Comparison of ENCODE assay signal across 11 cellular contexts in genomic region chr7:42128703-42129102, GRCh38.
DNase-seq lines count a peak whose midpoint lies in the region; ATAC-seq and TF ChIP-seq lines count a peak whose summit lies in the region.
"Had no signal": no experiment of that assay in that cellular context is flagged by ENCODE, and none has a peak within 500 bp of the region (broad histone marks: within the 10 kb centered on the region; RNA-seq: fewer than 3 reads in every experiment).

No MANE protein-coding gene starts in this region.

- no peak overlapping the region for H3K14ac ChIP-seq in mesenchymal stem cell (ENCODE audit: low read length in 2 of 2)

- CTCF ChIA-PET in MCF 10A (lab: Yijun Ruan, JAX): interaction anchor here (0.7 to 2.5 kb wide), 4 partner anchors 8 to 562 kb away, joined by 3 to 9 read pairs (median 6); no protein-coding TSS in a partner anchor

- no peak overlapping the region for H3K4ac ChIP-seq in mesenchymal stem cell (ENCODE audit: low read depth in 1 of 2, low read length in 2 of 2)

- intact Hi-C loops in MCF 10A (cut with micrococcal nuclease) (loop anchor here (2.0 to 5.0 kb wide), 2 partner anchors 108 to 564 kb away; partner anchors contain the start of gene GLI3), breast epithelium (cut with DNase I; ENCODE audit: low total_unique reads) (no loop called here)

- no TSS peak for BruUV-seq in MCF 10A (replicated peaks; lab: Mats Ljungman, UMichigan)

- no peak overlapping the region for H2BK12ac ChIP-seq in mesenchymal stem cell (ENCODE audit: low read length in 2 of 2)

- no peak for TF ChIP-seq POLR2A in breast epithelium (IDR thresholded peaks at IDR 0.05)

- no peak overlapping the region for H2AK5ac ChIP-seq in mesenchymal stem cell (ENCODE audit: low read length, severe bottlenecking)

- H3K36me3 Mint-ChIP-seq in MCF 10A (ENCODE audit: insufficient read depth, unreplicated experiment): no peaks in the 10 kb centered on the region

- H3K27ac Mint-ChIP-seq in MCF 10A (ENCODE audit: low read depth, unreplicated experiment): no peak overlapping the region

- H3K9ac ChIP-seq in mesenchymal stem cell (ENCODE audit: low read length): no peak overlapping the region

- no peaks in the 10 kb centered on the region for H3K27me3 Mint-ChIP-seq in MCF 10A (ENCODE audit: insufficient read depth, unreplicated experiment)

- no peak overlapping the region for H4K91ac ChIP-seq in mesenchymal stem cell (ENCODE audit: low read length)

- peaks cover 8% of the 10 kb centered on the region for H3K4me1 Mint-ChIP-seq in MCF 10A (ENCODE audit: insufficient read depth, unreplicated experiment)

- POLR2A ChIA-PET in MCF 10A (lab: Yijun Ruan, JAX): interaction anchor here (0.7 kb wide), 2 partner anchors 20 to 92 kb away, joined by 4 to 5 read pairs; no protein-coding TSS in a partner anchor

- no peak overlapping the region for H3K23ac ChIP-seq in mesenchymal stem cell (ENCODE audit: low read length in 2 of 2)

- no peak for ATAC-seq in GM21717 (IDR thresholded peaks at IDR 0.05; ENCODE audit: unreplicated experiment)
- no peak for ATAC-seq in HG03139 (IDR thresholded peaks at IDR 0.05; ENCODE audit: unreplicated experiment)
- ATAC-seq: SK-N-SH treated with all-trans-retinoic acid at 6 μM for 48 hours had no signal

- no peak overlapping the region for H3K4me3 ChIP-seq in breast epithelium
- no peak overlapping the region for H3K4me3 ChIP-seq in epithelial cell of proximal tubule (ENCODE audit: low read depth, low read length)
- no peak overlapping the region for H3K4me3 ChIP-seq in mesenchymal stem cell (ENCODE audit: insufficient read depth in 1 of 2, low read depth in 1 of 2, low read length in 2 of 2)

- no peaks in the 10 kb centered on the region for H3K4me1 ChIP-seq in breast epithelium
- H3K4me1 ChIP-seq in mesenchymal stem cell (ENCODE audit: control insufficient read depth, insufficient read depth, low read depth, low read length): no peaks in the 10 kb centered on the region

- 93% methylated on average over 2 of the region's 2 CpGs for WGBS in mesenchymal stem cell

- DNase-seq in MCF 10A (ENCODE audit: unreplicated experiment) (peak; percentile 33), breast epithelium (ENCODE audit: low spot score in 2 of 2) (no peak), OCI-M1 (lab: John Stamatoyannopoulos, UW) (peak; percentile 9), epithelial cell of proximal tubule (ENCODE audit: low read depth) (no peak), mesenchymal stem cell (no peak)
- no peak for DNase-seq in activated CD4-positive, alpha-beta T cell treated with anti-CD3 and anti-CD28 coated beads, Interleukin-2, amount 50 U/mL, for 1 hour
- DNase-seq: kidney glomerular epithelial cell, substantia nigra had no signal

- no peak overlapping the region for H2AFZ ChIP-seq in mesenchymal stem cell (ENCODE audit: low read depth, low read length)

- H2BK5ac ChIP-seq in mesenchymal stem cell (ENCODE audit: low read depth, low read length, poor library complexity, severe bottlenecking): no peak overlapping the region

- TF ChIP-seq CTCF in MCF 10A (IDR thresholded peaks at IDR 0.05; ENCODE audit: unreplicated experiment) (peak; percentile 27), breast epithelium (IDR thresholded peaks at IDR 0.05) (no peak), epithelial cell of proximal tubule (conservative IDR thresholded peaks at IDR 0.05; ENCODE audit: low read depth, low read length) (peak; percentile 51)

- H3K27me3 ChIP-seq in breast epithelium: no peaks in the 10 kb centered on the region
- H3K27me3 ChIP-seq in mesenchymal stem cell (ENCODE audit: control insufficient read depth in 1 of 2, insufficient read depth in 1 of 2, low read length in 2 of 2): no peaks in the 10 kb centered on the region

- H3K9me3 Mint-ChIP-seq in MCF 10A (ENCODE audit: unreplicated experiment): no peaks in the 10 kb centered on the region

- H3K79me1 ChIP-seq in mesenchymal stem cell (replicated peaks; ENCODE audit: low read length, poor library complexity, severe bottlenecking): peaks cover 8% of the 10 kb centered on the region

- no peaks in the 10 kb centered on the region for H3K36me3 ChIP-seq in breast epithelium
- peaks cover 0 to 4% of the 10 kb centered on the region in 2 experiments for H3K36me3 ChIP-seq in mesenchymal stem cell (ENCODE audit: control insufficient read depth in 1 of 2, insufficient read depth in 2 of 2, low read depth in 1 of 2, low read length in 2 of 2)

- H3K9me3 ChIP-seq in breast epithelium (peaks cover 0 to 7% of the 10 kb centered on the region in 2 donors), mesenchymal stem cell (ENCODE audit: control insufficient read depth, low read length) (no peaks in the 10 kb centered on the region)

- H3K27ac ChIP-seq in breast epithelium: no peak overlapping the region
- H3K27ac ChIP-seq in mesenchymal stem cell (ENCODE audit: low read length, poor library complexity, severe bottlenecking): no peak overlapping the region

- H4K8ac ChIP-seq in mesenchymal stem cell (ENCODE audit: low read length): no peak overlapping the region

- no peak overlapping the region for H3K4me2 ChIP-seq in mesenchymal stem cell (ENCODE audit: low read length, poor library complexity, severe bottlenecking)

- H2BK15ac ChIP-seq in mesenchymal stem cell (ENCODE audit: low read depth, poor library complexity, severe bottlenecking): no peak overlapping the region

- H3K18ac ChIP-seq in mesenchymal stem cell (ENCODE audit: low read depth in 1 of 2, low read length in 2 of 2): peak overlapping the region in 1 of 2 experiments; percentile 9

- H3K4me3 Mint-ChIP-seq in MCF 10A (ENCODE audit: unreplicated experiment): no peak overlapping the region

- H2BK120ac ChIP-seq in mesenchymal stem cell (ENCODE audit: low read depth, low read length): no peak overlapping the region

Comparison
In these comparisons a context has a peak if more than half of its experiments do, and no peak if none do; other contexts are left out.
1. DNase-seq: peak in MCF 10A (single experiment) and OCI-M1 (single experiment); none in breast epithelium (0 of 2), epithelial cell of proximal tubule (single experiment), mesenchymal stem cell (single experiment) and activated CD4-positive, alpha-beta T cell treated with anti-CD3 and anti-CD28 coated beads, Interleukin-2, amount 50 U/mL, for 1 hour (single experiment).
2. CTCF ChIP-seq: peak in MCF 10A (single experiment) and epithelial cell of proximal tubule (single experiment); none in breast epithelium (0 of 3).